In genomic region chr7:608954-609711, GRCh38 we compare ENCODE assay signal across 16 cellular contexts.
DNase-seq lines count a peak whose midpoint lies in the region; ATAC-seq and TF ChIP-seq lines count a peak whose summit lies in the region.
"Had no signal": no experiment of that assay in that cellular context is flagged by ENCODE, and none has a peak within 500 bp of the region (broad histone marks: within the 10 kb centered on the region; RNA-seq: fewer than 3 reads in every experiment).

No MANE protein-coding gene starts in this region.

- in situ Hi-C loops in mammary epithelial cell (cut with MboI; ENCODE audit: low sequenced_read_pairs in 2 of 2) = no loop called here

- H3K4me3 ChIP-seq in CD8-positive, alpha-beta T cell (ENCODE audit: low read depth, low read length) = peak overlapping the region; percentile 31
- H3K4me3 ChIP-seq in trophoblast cell (ENCODE audit: low read depth, low read length) = no peak overlapping the region
- no peak overlapping the region for H3K4me3 ChIP-seq in mammary epithelial cell (replicated peaks in 1 of 3; ENCODE audit: insufficient read depth in 1 of 3, low read depth in 2 of 3, low read length in 3 of 3)
- H3K4me3 ChIP-seq: right atrium auricular region, thoracic aorta had no signal

- H3K9ac ChIP-seq in trophoblast cell (ENCODE audit: low read length) (peak overlapping the region; percentile 5), mammary epithelial cell (ENCODE audit: insufficient read depth, low read length) (no peak overlapping the region)

- H3K27ac Mint-ChIP-seq in CD8-positive, alpha-beta T cell = peak overlapping the region; percentile 98
- peak overlapping the region; percentile 91 for H3K27ac Mint-ChIP-seq in central memory CD8-positive, alpha-beta T cell (ENCODE audit: low read depth)

- H3K9me3 ChIP-seq in CD8-positive, alpha-beta T cell (ENCODE audit: low read length) = no peaks in the 10 kb centered on the region
- H3K9me3 ChIP-seq in KOPT-K1 (ENCODE audit: insufficient read depth, low read length, poor library complexity, severe bottlenecking) (no peaks in the 10 kb centered on the region), trophoblast cell (ENCODE audit: insufficient read depth, low read depth, low read length) (no peaks in the 10 kb centered on the region), mammary epithelial cell (replicated peaks; ENCODE audit: insufficient read depth, low read length) (no peaks in the 10 kb centered on the region)
- H3K9me3 ChIP-seq: BE2C, right atrium auricular region, thoracic aorta had no signal

- no peaks in the 10 kb centered on the region for H4K20me1 ChIP-seq in mammary epithelial cell (ENCODE audit: insufficient read depth, low read length)

- H3K14ac ChIP-seq in trophoblast cell (ENCODE audit: low read length) = no peak overlapping the region

- no peak overlapping the region for H3K23ac ChIP-seq in trophoblast cell (ENCODE audit: low read length)

- ATAC-seq in CD8-positive, alpha-beta T cell = no peak
- no peak for ATAC-seq in central memory CD8-positive, alpha-beta T cell (replicated peaks; ENCODE audit: extremely low read depth, poor library complexity, severe bottlenecking)
- ATAC-seq: Right ventricle myocardium inferior had no signal

- H3K4me2 ChIP-seq in trophoblast cell (ENCODE audit: low read length) (no peak overlapping the region), mammary epithelial cell (ENCODE audit: insufficient read depth, low read depth, low read length) (no peak overlapping the region)

- no peak overlapping the region for H2BK12ac ChIP-seq in trophoblast cell (ENCODE audit: low read length)

- WGBS in trophoblast cell (ENCODE audit: extremely low coverage, insufficient coverage, insufficient read length) = no CpG with 5 or more reads among the region's 15 CpGs
- WGBS in mammary epithelial cell (ENCODE audit: low coverage, missing lambda C conversion rate) = 55% methylated on average over 13 of the region's 15 CpGs

- H3K27ac ChIP-seq in CD8-positive, alpha-beta T cell (ENCODE audit: low read depth, low read length) = peak overlapping the region; percentile 58
- H3K27ac ChIP-seq in KOPT-K1 (ENCODE audit: low read depth, low read length, poor library complexity, severe bottlenecking) = peak overlapping the region; percentile 78
- no peak overlapping the region for H3K27ac ChIP-seq in trophoblast cell (ENCODE audit: low read depth, low read length)
- H3K27ac ChIP-seq in mammary epithelial cell (ENCODE audit: insufficient read depth, low read depth, low read length) = no peak overlapping the region
- H3K27ac ChIP-seq: WERI-Rb-1 had no signal

- no peaks in the 10 kb centered on the region for H3K9me3 Mint-ChIP-seq in CD8-positive, alpha-beta T cell
- peaks cover 12% of the 10 kb centered on the region for H3K9me3 Mint-ChIP-seq in central memory CD8-positive, alpha-beta T cell

- intact Hi-C loops in CD8-positive, alpha-beta T cell (cut with DNase I, micrococcal nuclease) = loop anchor here in 1 of 2 experiments (10.0 kb wide), 1 partner anchor 226 kb away; the partner anchor contains the start of gene SUN1
- intact Hi-C loops in mammary epithelial cell (cut with micrococcal nuclease) = no loop called here

- no peaks in the 10 kb centered on the region for H3K79me2 ChIP-seq in trophoblast cell (ENCODE audit: control insufficient read depth, insufficient read depth, low read length, poor library complexity)
- H3K79me2 ChIP-seq in mammary epithelial cell (ENCODE audit: insufficient read depth, low read length) = no peaks in the 10 kb centered on the region

- H3K36me3 Mint-ChIP-seq in CD8-positive, alpha-beta T cell = peaks cover 26% of the 10 kb centered on the region
- peaks cover 12% of the 10 kb centered on the region for H3K36me3 Mint-ChIP-seq in central memory CD8-positive, alpha-beta T cell (ENCODE audit: insufficient read depth)

- no peak overlapping the region for H4K12ac ChIP-seq in trophoblast cell (ENCODE audit: low read depth, low read length)

- H2AFZ ChIP-seq in trophoblast cell (ENCODE audit: insufficient read depth, low read length, poor library complexity) (no peak overlapping the region), mammary epithelial cell (ENCODE audit: low read depth, low read length) (no peak overlapping the region)

- dilution Hi-C loops in mammary epithelial cell (cut with HindIII; ENCODE audit: low sequenced_read_pairs) = loop anchor here (5.0 kb wide), 3 partner anchors 57 to 117 kb away; no protein-coding TSS in a partner anchor

- no peak overlapping the region for H4K91ac ChIP-seq in trophoblast cell (ENCODE audit: low read depth, low read length)

- POLR2A ChIA-PET in CD8-positive, alpha-beta T cell (lab: Charles Lee) = interaction anchor here (1.4 kb wide), 1 partner anchor 12 kb away, joined by 3 read pairs; no protein-coding TSS in a partner anchor

- H3K4me1 ChIP-seq in CD8-positive, alpha-beta T cell (ENCODE audit: insufficient read depth, low read length) = peaks cover 84% of the 10 kb centered on the region
- peaks cover 9 to 13% of the 10 kb centered on the region in 2 experiments for H3K4me1 ChIP-seq in trophoblast cell (ENCODE audit: control insufficient read depth in 1 of 2, insufficient read depth in 2 of 2, low read length in 2 of 2)
- H3K4me1 ChIP-seq in mammary epithelial cell (ENCODE audit: insufficient read depth, low read length) = peaks cover 14% of the 10 kb centered on the region
- H3K4me1 ChIP-seq: BE2C had no signal

- no peak overlapping the region for H2BK120ac ChIP-seq in trophoblast cell (ENCODE audit: insufficient read depth, low read length, poor library complexity)

- peak in 1 of 7 experiments; percentile 52 for DNase-seq in CD8-positive, alpha-beta T cell
- DNase-seq in central memory CD8-positive, alpha-beta T cell (ENCODE audit: low spot score in 2 of 2) = no peak
- DNase-seq in trophoblast cell (no peak), amniotic stem cell (lab: John Stamatoyannopoulos, UW) (no peak), mammary epithelial cell (no peak)
- DNase-seq in stimulated activated naive CD4-positive, alpha-beta T cell treated with Interleukin-2 at 50 U/mL for 16 hours (lab: John Stamatoyannopoulos, UW) = no peak
- DNase-seq: BE2C, DMS53, erythroblast, NCI-H2029, WERI-Rb-1 had no signal

- BruUV-seq in mammary epithelial cell (replicated peaks; lab: Mats Ljungman, UMichigan) = no TSS peak

- H2BK5ac ChIP-seq in trophoblast cell (ENCODE audit: low read depth, low read length, poor library complexity) = no peak overlapping the region

- H3K27me3 ChIP-seq in CD8-positive, alpha-beta T cell (ENCODE audit: insufficient read depth, low read length) = no peaks in the 10 kb centered on the region
- H3K27me3 ChIP-seq in trophoblast cell (ENCODE audit: insufficient read depth, low read length) (no peaks in the 10 kb centered on the region), mammary epithelial cell (ENCODE audit: insufficient read depth, low read length) (no peaks in the 10 kb centered on the region)
- H3K27me3 ChIP-seq: BE2C, right atrium auricular region had no signal

- no peak overlapping the region for H3K4ac ChIP-seq in trophoblast cell (ENCODE audit: low read depth, low read length)

- no peaks in the 10 kb centered on the region for H3K79me1 ChIP-seq in trophoblast cell (ENCODE audit: low read length)

- no peak overlapping the region for H2AK5ac ChIP-seq in trophoblast cell (ENCODE audit: low read length)

- H4K8ac ChIP-seq in trophoblast cell (ENCODE audit: low read depth, low read length) = no peak overlapping the region

- H3K4me3 Mint-ChIP-seq in CD8-positive, alpha-beta T cell = peak overlapping the region; percentile 66
- H3K4me3 Mint-ChIP-seq in central memory CD8-positive, alpha-beta T cell = peak overlapping the region; percentile 38
- H3K4me3 Mint-ChIP-seq: memory B cell had no signal

- H3K36me3 ChIP-seq in CD8-positive, alpha-beta T cell (ENCODE audit: insufficient read depth, low read length) = peaks cover 8% of the 10 kb centered on the region
- H3K36me3 ChIP-seq in KOPT-K1 (ENCODE audit: insufficient read depth, low read length) = peaks cover 18% of the 10 kb centered on the region
- H3K36me3 ChIP-seq in trophoblast cell (ENCODE audit: control insufficient read depth in 1 of 2, insufficient read depth in 2 of 2, low read length in 2 of 2) = no peaks in the 10 kb centered on the region
- H3K36me3 ChIP-seq in mammary epithelial cell (ENCODE audit: insufficient read depth, low read length) = no peaks in the 10 kb centered on the region
- H3K36me3 ChIP-seq: BE2C, right atrium auricular region, thoracic aorta, WERI-Rb-1 had no signal

- CTCF ChIA-PET in CD8-positive, alpha-beta T cell (lab: Charles Lee) = interaction anchor here (1.0 kb wide), 1 partner anchor 17 kb away, joined by 3 read pairs; no protein-coding TSS in a partner anchor
- CTCF ChIA-PET in mammary epithelial cell (lab: Charles Lee; ENCODE audit: low non-redundant PET) = no interaction called here

- no peaks in the 10 kb centered on the region for H3K27me3 Mint-ChIP-seq in CD8-positive, alpha-beta T cell (ENCODE audit: low read depth)
- H3K27me3 Mint-ChIP-seq in central memory CD8-positive, alpha-beta T cell = no peaks in the 10 kb centered on the region
- H3K27me3 Mint-ChIP-seq: memory B cell had no signal

- H3K18ac ChIP-seq in trophoblast cell (ENCODE audit: low read length) = no peak overlapping the region

- TF ChIP-seq CTCF in CD8-positive, alpha-beta T cell (IDR thresholded peaks at IDR 0.05) = no peak
- TF ChIP-seq CTCF in mammary epithelial cell (conservative IDR thresholded peaks at IDR 0.05 in 1 of 2, IDR thresholded peaks at IDR 0.05 in 1 of 2; ENCODE audit: extremely low read depth in 1 of 2, insufficient read depth in 1 of 2, low read depth in 1 of 2, low read length in 2 of 2) = no peak

- H3K4me1 Mint-ChIP-seq in CD8-positive, alpha-beta T cell (ENCODE audit: low read depth) = peaks cover 74% of the 10 kb centered on the region
- peaks cover 44% of the 10 kb centered on the region for H3K4me1 Mint-ChIP-seq in central memory CD8-positive, alpha-beta T cell

Comparison
In these comparisons a context has a peak if more than half of its experiments do, and no peak if none do; other contexts are left out.
1. H3K27ac ChIP-seq: peak in CD8-positive, alpha-beta T cell (single experiment) and KOPT-K1 (single experiment); none in trophoblast cell (single experiment) and mammary epithelial cell (single experiment).